In genomic region chr5:154756203-154756870, GRCh38 we compare ENCODE assay signal across 1 cellular context.
TF ChIP-seq lines count a peak whose summit lies in the region.

No MANE protein-coding gene starts in this region.

TF ChIP-seq in HepG2, 621 proteins besides CTCF, POLR2A, EP300 and RAD21 (continued from another document):
- TF ChIP-seq ZNF136 (CRISPR knock-in tag; IDR thresholded peaks at IDR 0.05; ENCODE audit: low read depth) (peak; percentile 21; the same call in 1 of the 2 replicates), ZNF12 (CRISPR knock-in tag; IDR thresholded peaks at IDR 0.05) (no peak), ZNF83 (CRISPR knock-in tag; IDR thresholded peaks at IDR 0.05; ENCODE audit: borderline replicate concordance) (0 out of 2 replicates have a peak, but pooled peaks have one; percentile 24), ZSCAN22 (CRISPR knock-in tag; IDR thresholded peaks at IDR 0.05) (no peak), ZSCAN31 (CRISPR knock-in tag; IDR thresholded peaks at IDR 0.05; ENCODE audit: low read depth) (peak; percentile 62; the same call in 1 of the 2 replicates), MTA1 (CRISPR knock-in tag; IDR thresholded peaks at IDR 0.05; ENCODE audit: borderline replicate concordance) (no peak), SP2 (CRISPR knock-in tag; IDR thresholded peaks at IDR 0.05) (no peak), ZNF343 (CRISPR knock-in tag; IDR thresholded peaks at IDR 0.05) (no peak), ZBTB4 (CRISPR knock-in tag; IDR thresholded peaks at IDR 0.05; ENCODE audit: borderline replicate concordance) (no peak), ZNF441 (CRISPR knock-in tag; IDR thresholded peaks at IDR 0.05; ENCODE audit: borderline replicate concordance) (0 out of 2 replicates have a peak, but pooled peaks have one; percentile 46), ZNF557 (CRISPR knock-in tag; IDR thresholded peaks at IDR 0.05) (no peak), ELK4 (CRISPR knock-in tag; IDR thresholded peaks at IDR 0.05; ENCODE audit: borderline replicate concordance) (no peak), PHF8 (CRISPR knock-in tag; IDR thresholded peaks at IDR 0.05) (peak; percentile 44; the same call in 1 of the 2 replicates), CBX5 (CRISPR knock-in tag; IDR thresholded peaks at IDR 0.05; ENCODE audit: borderline replicate concordance) (no peak), ZNF615 (CRISPR knock-in tag; IDR thresholded peaks at IDR 0.05; ENCODE audit: borderline replicate concordance) (no peak), SIX1 (CRISPR knock-in tag; IDR thresholded peaks at IDR 0.05; ENCODE audit: borderline replicate concordance) (no peak)
